ENCODE assay signal across 8 cellular contexts in the genomic region with DNA sequence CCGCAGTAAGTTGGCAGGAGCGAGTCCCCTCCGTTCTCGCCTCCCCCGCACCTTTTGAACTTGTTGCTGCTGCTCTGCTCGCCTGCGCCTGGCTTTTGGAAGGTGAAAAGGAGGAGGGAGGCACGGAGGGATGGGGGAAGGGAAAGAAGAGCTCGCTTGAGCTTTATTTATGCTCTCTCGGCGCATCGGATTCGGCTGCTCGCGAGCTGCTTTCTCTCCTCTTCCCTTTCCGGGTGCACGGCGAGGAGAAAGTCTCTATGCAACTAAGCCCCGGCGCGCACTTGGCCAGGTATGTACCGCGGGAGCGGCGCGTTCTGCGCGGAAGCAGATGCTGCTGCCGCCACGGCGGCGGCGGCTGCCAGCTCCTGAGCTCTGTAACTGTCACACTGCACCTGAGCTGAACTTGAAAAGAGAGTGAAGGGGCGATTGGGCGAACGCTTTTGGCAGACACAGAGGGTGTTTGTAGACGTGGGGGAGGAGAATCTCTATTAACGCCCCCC. TPM values are rescaled to one million over a fixed set of nuclear protein-coding genes. Genes with fewer than 3 reads are reported as not detected.
A peak's percentile ranks its signal among the peaks of the same experiment; 100 is the strongest.
DNase-seq lines count a peak whose midpoint lies in the region; ATAC-seq and TF ChIP-seq lines count a peak whose summit lies in the region.

No MANE protein-coding gene starts in this region.

- peaks cover 6% of the 10 kb centered on the region for H3K4me1 Mint-ChIP-seq in dendritic cell treated with granulocyte-macrophage colony-stimulating factor and Interleukin-4, amounts not matched to agents 40 ng/mL and 50 ng/mL, for 4 days (ENCODE audit: low read depth)

- H3K27me3 Mint-ChIP-seq in dendritic cell treated with granulocyte-macrophage colony-stimulating factor and Interleukin-4, amounts not matched to agents 40 ng/mL and 50 ng/mL, for 4 days: peaks cover 41% of the 10 kb centered on the region

- H3K27ac ChIP-seq in lower lobe of right lung: no peak overlapping the region
- H3K27ac ChIP-seq in upper lobe of right lung: no peak overlapping the region

- H3K27me3 ChIP-seq in lower lobe of right lung (ENCODE audit: low read depth): peaks cover 8% of the 10 kb centered on the region
- H3K27me3 ChIP-seq in upper lobe of right lung: peaks cover 5% of the 10 kb centered on the region

- intact Hi-C loops in dendritic cell treated with granulocyte-macrophage colony-stimulating factor and Interleukin-4, amounts not matched to agents 40 ng/mL and 50 ng/mL, for 4 days (cut with micrococcal nuclease): no loop called here
- intact Hi-C loops in lower lobe of right lung (cut with DNase I): no loop called here
- intact Hi-C loops in upper lobe of right lung (cut with DNase I): no loop called here

- H3K36me3 ChIP-seq in lower lobe of right lung (no peaks in the 10 kb centered on the region), upper lobe of right lung (no peaks in the 10 kb centered on the region)

- H3K27ac Mint-ChIP-seq in dendritic cell treated with granulocyte-macrophage colony-stimulating factor and Interleukin-4, amounts not matched to agents 40 ng/mL and 50 ng/mL, for 4 days: no peak overlapping the region

- TF ChIP-seq CTCF in AG09309 (IDR thresholded peaks at IDR 0.05; ENCODE audit: control insufficient read depth, insufficient read depth, low read depth, low read length, missing control alignments) (no peak), lower lobe of right lung (IDR thresholded peaks at IDR 0.05) (no peak), upper lobe of right lung (IDR thresholded peaks at IDR 0.05) (no peak)

- H3K9me3 Mint-ChIP-seq in dendritic cell treated with granulocyte-macrophage colony-stimulating factor and Interleukin-4, amounts not matched to agents 40 ng/mL and 50 ng/mL, for 4 days: no peaks in the 10 kb centered on the region

- ATAC-seq in GM18907 (IDR thresholded peaks at IDR 0.05; ENCODE audit: unreplicated experiment) (peak; percentile 79), HG03064 (IDR thresholded peaks at IDR 0.05; ENCODE audit: low read depth, unreplicated experiment) (peak; percentile 72), lower lobe of right lung (peak in 1 of 2 donors; percentile 28), upper lobe of right lung (peak; percentile 49)

- peak overlapping the region; percentile 4 for H3K4me3 Mint-ChIP-seq in dendritic cell treated with granulocyte-macrophage colony-stimulating factor and Interleukin-4, amounts not matched to agents 40 ng/mL and 50 ng/mL, for 4 days

- no peaks in the 10 kb centered on the region for H3K36me3 Mint-ChIP-seq in dendritic cell treated with granulocyte-macrophage colony-stimulating factor and Interleukin-4, amounts not matched to agents 40 ng/mL and 50 ng/mL, for 4 days (ENCODE audit: low read depth)

- H3K4me1 ChIP-seq in lower lobe of right lung (peaks cover 8% of the 10 kb centered on the region), upper lobe of right lung (no peaks in the 10 kb centered on the region)

- no peaks in the 10 kb centered on the region for H3K9me3 ChIP-seq in lower lobe of right lung
- no peaks in the 10 kb centered on the region for H3K9me3 ChIP-seq in upper lobe of right lung

- H3K4me3 ChIP-seq in AG09309 (ENCODE audit: control insufficient read depth, low read depth, low read length) (peak overlapping the region; percentile 10; the same call in 1 of the 2 replicates), lower lobe of right lung (peak overlapping the region; percentile 50), upper lobe of right lung (peak overlapping the region; percentile 50)

- DNase-seq in AG09309 (ENCODE audit: low read depth) (no peak), NCI-H510A (lab: John Stamatoyannopoulos, UW) (peak; percentile 61), lower lobe of right lung (peak; percentile 49), upper lobe of right lung (peak; percentile 67), 8988T (no peak)

RNA-seq across cellular contexts. Expression of a gene that starts 0.6 kb away (rescaled TPM):
- 0.38 TPM for total RNA-seq in lower lobe of right lung
- total RNA-seq in upper lobe of right lung: 0.61 TPM

Comparison
In these comparisons a context has a peak if more than half of its experiments do, and no peak if none do; other contexts are left out.
1. DNase-seq: peak in NCI-H510A (single experiment), lower lobe of right lung (single experiment) and upper lobe of right lung (single experiment); none in AG09309 (single experiment) and 8988T (single experiment).
2. Peak in every context shown above with its lines, with median percentiles within 50 percentile points of each other: H3K4me3 ChIP-seq.